11 cellular contexts compared by ENCODE assay signal in the genomic region with DNA sequence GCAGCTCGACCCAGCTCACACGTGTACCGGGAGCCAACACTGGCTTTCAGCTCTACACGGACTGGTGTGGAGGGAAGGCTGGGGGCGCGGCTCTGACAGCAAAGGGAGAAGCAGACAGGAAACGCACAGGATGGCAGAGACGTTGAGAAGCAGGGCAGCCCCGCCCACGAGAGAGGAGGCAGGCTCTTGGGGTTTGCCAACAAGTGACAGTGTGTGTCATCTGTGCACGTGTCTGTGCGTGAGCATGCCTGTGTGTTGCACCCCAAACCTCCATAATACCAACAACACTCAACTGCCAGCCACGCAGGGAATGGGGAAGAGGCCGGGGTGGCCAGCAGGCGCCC.
DNase-seq lines count a peak whose midpoint lies in the region; ATAC-seq and TF ChIP-seq lines count a peak whose summit lies in the region.
"Had no signal": no experiment of that assay in that cellular context is flagged by ENCODE, and none has a peak within 500 bp of the region (broad histone marks: within the 10 kb centered on the region; RNA-seq: fewer than 3 reads in every experiment).

No MANE protein-coding gene starts in this region.

- peak; percentile 84 for ATAC-seq in mucosa of descending colon
- ATAC-seq in stimulated activated effector memory CD8-positive, alpha-beta T cell treated with anti-CD3 and anti-CD28 coated beads, Interleukin-12 subunit alpha, Interleukin-12 subunit beta, amount 100 ng/mL, for 72 hours, result peak; percentile 91

- peaks cover 80% of the 10 kb centered on the region for H3K36me3 Mint-ChIP-seq in stimulated activated effector memory CD8-positive, alpha-beta T cell treated with anti-CD3 and anti-CD28 coated beads, Interleukin-12 subunit alpha, Interleukin-12 subunit beta, amount 100 ng/mL, for 72 hours

- H3K36me3 ChIP-seq in mucosa of descending colon (ENCODE audit: low read depth), result no peaks in the 10 kb centered on the region
- H3K36me3 ChIP-seq in SJCRH30, result no peaks in the 10 kb centered on the region
- H3K36me3 ChIP-seq: neutrophil had no signal

- TF ChIP-seq CTCF in mucosa of descending colon (IDR thresholded peaks at IDR 0.05), result no peak

- peak overlapping the region; percentile 80 for H3K4me3 Mint-ChIP-seq in stimulated activated effector memory CD8-positive, alpha-beta T cell treated with anti-CD3 and anti-CD28 coated beads, Interleukin-12 subunit alpha, Interleukin-12 subunit beta, amount 100 ng/mL, for 72 hours

- H3K9me3 ChIP-seq in mucosa of descending colon (no peaks in the 10 kb centered on the region), SJCRH30 (replicated peaks) (no peaks in the 10 kb centered on the region)
- H3K9me3 ChIP-seq: esophagus muscularis mucosa, neutrophil had no signal

- H3K27ac ChIP-seq in SJCRH30, result no peak overlapping the region
- H3K27ac ChIP-seq: esophagus muscularis mucosa, neutrophil had no signal

- peaks cover 47% of the 10 kb centered on the region for H3K4me1 Mint-ChIP-seq in stimulated activated effector memory CD8-positive, alpha-beta T cell treated with anti-CD3 and anti-CD28 coated beads, Interleukin-12 subunit alpha, Interleukin-12 subunit beta, amount 100 ng/mL, for 72 hours

- H3K27ac Mint-ChIP-seq in stimulated activated effector memory CD8-positive, alpha-beta T cell treated with anti-CD3 and anti-CD28 coated beads, Interleukin-12 subunit alpha, Interleukin-12 subunit beta, amount 100 ng/mL, for 72 hours, result peak overlapping the region; percentile 92

- DNase-seq in T follicular helper cell (ENCODE audit: low read depth), result peak; percentile 86
- DNase-seq in activated T-cell treated with anti-CD3 and anti-CD28 coated beads, Interleukin-2, amount 50 U/mL, for 1 hour, result peak; percentile 87
- peak; percentile 49 to 84 (median 54) for DNase-seq in mucosa of descending colon
- peak; percentile 60 to 85 for DNase-seq in stimulated activated effector memory CD8-positive, alpha-beta T cell treated with anti-CD3 and anti-CD28 coated beads, Interleukin-12 subunit alpha, Interleukin-12 subunit beta, amount 100 ng/mL, for 72 hours (ENCODE audit: low spot score in 2 of 2)
- DNase-seq in GM03348 (ENCODE audit: low spot score), result no peak
- DNase-seq in SJCRH30, result no peak
- DNase-seq in NCI-H1092 (lab: John Stamatoyannopoulos, UW), result no peak
- no peak for DNase-seq in NCI-H526 treated with DMSO at 0.1 percent for 48 hours (lab: John Stamatoyannopoulos, UW)
- DNase-seq: RPMI8226 had no signal

- H3K9me3 Mint-ChIP-seq in stimulated activated effector memory CD8-positive, alpha-beta T cell treated with anti-CD3 and anti-CD28 coated beads, Interleukin-12 subunit alpha, Interleukin-12 subunit beta, amount 100 ng/mL, for 72 hours, result peaks cover 9% of the 10 kb centered on the region

- intact Hi-C loops in mucosa of descending colon (cut with DNase I, micrococcal nuclease), result no loop called here

- no peaks in the 10 kb centered on the region for H3K4me1 ChIP-seq in mucosa of descending colon (ENCODE audit: low read depth)
- H3K4me1 ChIP-seq in SJCRH30, result no peaks in the 10 kb centered on the region

- no peak overlapping the region for H3K4me3 ChIP-seq in mucosa of descending colon
- no peak overlapping the region for H3K4me3 ChIP-seq in SJCRH30
- H3K4me3 ChIP-seq: esophagus muscularis mucosa had no signal

- no peaks in the 10 kb centered on the region for H3K27me3 ChIP-seq in SJCRH30
- H3K27me3 ChIP-seq: esophagus muscularis mucosa, neutrophil had no signal

Comparison
In these comparisons a context has a peak if more than half of its experiments do, and no peak if none do; other contexts are left out.
1. DNase-seq: peak in T follicular helper cell (single experiment), activated T-cell treated with anti-CD3 and anti-CD28 coated beads, Interleukin-2, amount 50 U/mL, for 1 hour (single experiment), mucosa of descending colon (3 of 3) and stimulated activated effector memory CD8-positive, alpha-beta T cell treated with anti-CD3 and anti-CD28 coated beads, Interleukin-12 subunit alpha, Interleukin-12 subunit beta, amount 100 ng/mL, for 72 hours (2 of 2); none in GM03348 (single experiment), SJCRH30 (0 of 2), NCI-H1092 (single experiment) and NCI-H526 treated with DMSO at 0.1 percent for 48 hours (single experiment).